Comparison of ENCODE assay signal across 3 cellular contexts in the genomic region with DNA sequence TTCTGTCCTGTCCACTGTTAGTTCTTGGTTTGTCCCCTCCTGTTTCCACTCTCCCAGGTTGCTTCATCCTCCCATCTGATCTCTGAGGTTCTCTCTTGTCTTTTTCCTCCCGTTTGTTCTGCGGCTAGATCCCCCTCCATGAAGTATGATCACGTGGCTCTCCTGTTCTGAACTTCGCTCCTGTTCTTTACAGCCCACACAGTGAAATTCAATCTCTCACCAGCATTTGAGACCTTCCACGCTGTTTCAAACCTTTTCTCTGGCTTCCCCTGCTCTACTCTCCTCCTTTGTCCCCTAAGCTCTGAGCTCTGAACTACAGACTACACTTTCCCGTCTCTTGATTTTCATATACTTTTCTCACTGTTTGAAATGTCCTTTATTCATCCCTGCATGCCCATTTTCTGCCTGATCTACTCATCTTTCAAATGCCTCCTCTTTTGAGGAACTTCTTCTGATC.
A peak's percentile ranks its signal among the peaks of the same experiment; 100 is the strongest.
TF ChIP-seq lines count a peak whose summit lies in the region.

No MANE protein-coding gene starts in this region.

TF ChIP-seq in SK-N-SH, 30 proteins besides CTCF, POLR2A, EP300 and RAD21 (continued from another document):
- TF ChIP-seq, protein P1, sequence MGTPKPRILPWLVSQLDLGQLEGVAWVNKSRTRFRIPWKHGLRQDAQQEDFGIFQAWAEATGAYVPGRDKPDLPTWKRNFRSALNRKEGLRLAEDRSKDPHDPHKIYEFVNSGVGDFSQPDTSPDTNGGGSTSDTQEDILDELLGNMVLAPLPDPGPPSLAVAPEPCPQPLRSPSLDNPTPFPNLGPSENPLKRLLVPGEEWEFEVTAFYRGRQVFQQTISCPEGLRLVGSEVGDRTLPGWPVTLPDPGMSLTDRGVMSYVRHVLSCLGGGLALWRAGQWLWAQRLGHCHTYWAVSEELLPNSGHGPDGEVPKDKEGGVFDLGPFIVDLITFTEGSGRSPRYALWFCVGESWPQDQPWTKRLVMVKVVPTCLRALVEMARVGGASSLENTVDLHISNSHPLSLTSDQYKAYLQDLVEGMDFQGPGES (IDR thresholded peaks at IDR 0.05; ENCODE audit: low read depth, low read length): no peak
- TF ChIP-seq, protein P2, sequence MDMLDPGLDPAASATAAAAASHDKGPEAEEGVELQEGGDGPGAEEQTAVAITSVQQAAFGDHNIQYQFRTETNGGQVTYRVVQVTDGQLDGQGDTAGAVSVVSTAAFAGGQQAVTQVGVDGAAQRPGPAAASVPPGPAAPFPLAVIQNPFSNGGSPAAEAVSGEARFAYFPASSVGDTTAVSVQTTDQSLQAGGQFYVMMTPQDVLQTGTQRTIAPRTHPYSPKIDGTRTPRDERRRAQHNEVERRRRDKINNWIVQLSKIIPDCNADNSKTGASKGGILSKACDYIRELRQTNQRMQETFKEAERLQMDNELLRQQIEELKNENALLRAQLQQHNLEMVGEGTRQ (IDR thresholded peaks at IDR 0.05; ENCODE audit: borderline replicate concordance, low read depth, low read length): no peak
- no peak for TF ChIP-seq JUND (IDR thresholded peaks at IDR 0.05)
- TF ChIP-seq CHD2 (IDR thresholded peaks at IDR 0.05; ENCODE audit: low read length, partially characterized antibody): no peak
- TF ChIP-seq YY1 (IDR thresholded peaks at IDR 0.05; ENCODE audit: low read depth): no peak
- TF ChIP-seq, protein P3, sequence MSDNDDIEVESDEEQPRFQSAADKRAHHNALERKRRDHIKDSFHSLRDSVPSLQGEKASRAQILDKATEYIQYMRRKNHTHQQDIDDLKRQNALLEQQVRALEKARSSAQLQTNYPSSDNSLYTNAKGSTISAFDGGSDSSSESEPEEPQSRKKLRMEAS (IDR thresholded peaks at IDR 0.05; ENCODE audit: low read depth): no peak
- TF ChIP-seq, protein P4, sequence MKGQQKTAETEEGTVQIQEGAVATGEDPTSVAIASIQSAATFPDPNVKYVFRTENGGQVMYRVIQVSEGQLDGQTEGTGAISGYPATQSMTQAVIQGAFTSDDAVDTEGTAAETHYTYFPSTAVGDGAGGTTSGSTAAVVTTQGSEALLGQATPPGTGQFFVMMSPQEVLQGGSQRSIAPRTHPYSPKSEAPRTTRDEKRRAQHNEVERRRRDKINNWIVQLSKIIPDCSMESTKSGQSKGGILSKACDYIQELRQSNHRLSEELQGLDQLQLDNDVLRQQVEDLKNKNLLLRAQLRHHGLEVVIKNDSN (IDR thresholded peaks at IDR 0.05; ENCODE audit: borderline replicate concordance, low read depth): no peak
- TF ChIP-seq FOSL2 (IDR thresholded peaks at IDR 0.05; ENCODE audit: borderline replicate concordance, low read depth): no peak
- no peak for TF ChIP-seq RXRA (IDR thresholded peaks at IDR 0.05; ENCODE audit: borderline replicate concordance, low read depth)
- TF ChIP-seq RFX5 (IDR thresholded peaks at IDR 0.05; ENCODE audit: low read length): no peak
- TF ChIP-seq EZH2phosphoT487 (IDR thresholded peaks at IDR 0.05; ENCODE audit: borderline replicate concordance, low read depth): no peak
- TF ChIP-seq TCF12 (IDR thresholded peaks at IDR 0.05): no peak

TF ChIP-seq in SK-N-SH treated with all-trans-retinoic acid at 6 μM for 48 hours, 23 proteins besides CTCF, POLR2A, EP300 and RAD21 (continued from another document):
- TF ChIP-seq, protein P5, sequence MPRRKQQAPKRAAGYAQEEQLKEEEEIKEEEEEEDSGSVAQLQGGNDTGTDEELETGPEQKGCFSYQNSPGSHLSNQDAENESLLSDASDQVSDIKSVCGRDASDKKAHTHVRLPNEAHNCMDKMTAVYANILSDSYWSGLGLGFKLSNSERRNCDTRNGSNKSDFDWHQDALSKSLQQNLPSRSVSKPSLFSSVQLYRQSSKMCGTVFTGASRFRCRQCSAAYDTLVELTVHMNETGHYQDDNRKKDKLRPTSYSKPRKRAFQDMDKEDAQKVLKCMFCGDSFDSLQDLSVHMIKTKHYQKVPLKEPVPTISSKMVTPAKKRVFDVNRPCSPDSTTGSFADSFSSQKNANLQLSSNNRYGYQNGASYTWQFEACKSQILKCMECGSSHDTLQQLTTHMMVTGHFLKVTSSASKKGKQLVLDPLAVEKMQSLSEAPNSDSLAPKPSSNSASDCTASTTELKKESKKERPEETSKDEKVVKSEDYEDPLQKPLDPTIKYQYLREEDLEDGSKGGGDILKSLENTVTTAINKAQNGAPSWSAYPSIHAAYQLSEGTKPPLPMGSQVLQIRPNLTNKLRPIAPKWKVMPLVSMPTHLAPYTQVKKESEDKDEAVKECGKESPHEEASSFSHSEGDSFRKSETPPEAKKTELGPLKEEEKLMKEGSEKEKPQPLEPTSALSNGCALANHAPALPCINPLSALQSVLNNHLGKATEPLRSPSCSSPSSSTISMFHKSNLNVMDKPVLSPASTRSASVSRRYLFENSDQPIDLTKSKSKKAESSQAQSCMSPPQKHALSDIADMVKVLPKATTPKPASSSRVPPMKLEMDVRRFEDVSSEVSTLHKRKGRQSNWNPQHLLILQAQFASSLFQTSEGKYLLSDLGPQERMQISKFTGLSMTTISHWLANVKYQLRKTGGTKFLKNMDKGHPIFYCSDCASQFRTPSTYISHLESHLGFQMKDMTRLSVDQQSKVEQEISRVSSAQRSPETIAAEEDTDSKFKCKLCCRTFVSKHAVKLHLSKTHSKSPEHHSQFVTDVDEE (CRISPR knock-in tag; IDR thresholded peaks at IDR 0.05): no peak
- no peak for TF ChIP-seq SNAI2 (CRISPR knock-in tag; IDR thresholded peaks at IDR 0.05)
- TF ChIP-seq RARB (CRISPR knock-in tag; IDR thresholded peaks at IDR 0.05): no peak
- TF ChIP-seq, protein P6, sequence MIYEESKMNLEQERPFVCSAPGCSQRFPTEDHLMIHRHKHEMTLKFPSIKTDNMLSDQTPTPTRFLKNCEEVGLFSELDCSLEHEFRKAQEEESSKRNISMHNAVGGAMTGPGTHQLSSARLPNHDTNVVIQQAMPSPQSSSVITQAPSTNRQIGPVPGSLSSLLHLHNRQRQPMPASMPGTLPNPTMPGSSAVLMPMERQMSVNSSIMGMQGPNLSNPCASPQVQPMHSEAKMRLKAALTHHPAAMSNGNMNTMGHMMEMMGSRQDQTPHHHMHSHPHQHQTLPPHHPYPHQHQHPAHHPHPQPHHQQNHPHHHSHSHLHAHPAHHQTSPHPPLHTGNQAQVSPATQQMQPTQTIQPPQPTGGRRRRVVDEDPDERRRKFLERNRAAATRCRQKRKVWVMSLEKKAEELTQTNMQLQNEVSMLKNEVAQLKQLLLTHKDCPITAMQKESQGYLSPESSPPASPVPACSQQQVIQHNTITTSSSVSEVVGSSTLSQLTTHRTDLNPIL (CRISPR knock-in tag; IDR thresholded peaks at IDR 0.05; ENCODE audit: low read depth): no peak
- no peak for TF ChIP-seq PPARA (CRISPR knock-in tag; IDR thresholded peaks at IDR 0.05; ENCODE audit: borderline replicate concordance)
- TF ChIP-seq ZC3H10 (CRISPR knock-in tag; IDR thresholded peaks at IDR 0.05): no peak
- no peak for TF ChIP-seq BACH2 (CRISPR knock-in tag; IDR thresholded peaks at IDR 0.05; ENCODE audit: borderline replicate concordance)
- no peak for TF ChIP-seq ZFP30 (CRISPR knock-in tag; IDR thresholded peaks at IDR 0.05)
- TF ChIP-seq CSDC2 (CRISPR knock-in tag; IDR thresholded peaks at IDR 0.05): no peak
- TF ChIP-seq, protein P7, sequence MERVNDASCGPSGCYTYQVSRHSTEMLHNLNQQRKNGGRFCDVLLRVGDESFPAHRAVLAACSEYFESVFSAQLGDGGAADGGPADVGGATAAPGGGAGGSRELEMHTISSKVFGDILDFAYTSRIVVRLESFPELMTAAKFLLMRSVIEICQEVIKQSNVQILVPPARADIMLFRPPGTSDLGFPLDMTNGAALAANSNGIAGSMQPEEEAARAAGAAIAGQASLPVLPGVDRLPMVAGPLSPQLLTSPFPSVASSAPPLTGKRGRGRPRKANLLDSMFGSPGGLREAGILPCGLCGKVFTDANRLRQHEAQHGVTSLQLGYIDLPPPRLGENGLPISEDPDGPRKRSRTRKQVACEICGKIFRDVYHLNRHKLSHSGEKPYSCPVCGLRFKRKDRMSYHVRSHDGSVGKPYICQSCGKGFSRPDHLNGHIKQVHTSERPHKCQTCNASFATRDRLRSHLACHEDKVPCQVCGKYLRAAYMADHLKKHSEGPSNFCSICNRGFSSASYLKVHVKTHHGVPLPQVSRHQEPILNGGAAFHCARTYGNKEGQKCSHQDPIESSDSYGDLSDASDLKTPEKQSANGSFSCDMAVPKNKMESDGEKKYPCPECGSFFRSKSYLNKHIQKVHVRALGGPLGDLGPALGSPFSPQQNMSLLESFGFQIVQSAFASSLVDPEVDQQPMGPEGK (CRISPR knock-in tag; IDR thresholded peaks at IDR 0.05; ENCODE audit: borderline replicate concordance): no peak
- no peak for TF ChIP-seq ESRRG (CRISPR knock-in tag; IDR thresholded peaks at IDR 0.05)
- no peak for TF ChIP-seq TOX (CRISPR knock-in tag; IDR thresholded peaks at IDR 0.05; ENCODE audit: borderline replicate concordance)
- TF ChIP-seq ZNF70 (CRISPR knock-in tag; IDR thresholded peaks at IDR 0.05): no peak
- no peak for TF ChIP-seq OSR1 (CRISPR knock-in tag; IDR thresholded peaks at IDR 0.05)
- TF ChIP-seq ZNF565 (CRISPR knock-in tag; conservative IDR thresholded peaks at IDR 0.05; ENCODE audit: low read depth): no peak
- TF ChIP-seq ZNF8 (CRISPR knock-in tag; IDR thresholded peaks at IDR 0.05): no peak

TF ChIP-seq in HepG2, 621 proteins besides CTCF, POLR2A, EP300 and RAD21 (continued from another document and continues in another):
- TF ChIP-seq ZIK1 (CRISPR knock-in tag; IDR thresholded peaks at IDR 0.05; ENCODE audit: borderline replicate concordance, low read depth): no peak
- peak; percentile 52; the same call in 1 of the 2 replicates for TF ChIP-seq ZNF644 (CRISPR knock-in tag; IDR thresholded peaks at IDR 0.05; ENCODE audit: low read depth)
- TF ChIP-seq, protein P8, sequence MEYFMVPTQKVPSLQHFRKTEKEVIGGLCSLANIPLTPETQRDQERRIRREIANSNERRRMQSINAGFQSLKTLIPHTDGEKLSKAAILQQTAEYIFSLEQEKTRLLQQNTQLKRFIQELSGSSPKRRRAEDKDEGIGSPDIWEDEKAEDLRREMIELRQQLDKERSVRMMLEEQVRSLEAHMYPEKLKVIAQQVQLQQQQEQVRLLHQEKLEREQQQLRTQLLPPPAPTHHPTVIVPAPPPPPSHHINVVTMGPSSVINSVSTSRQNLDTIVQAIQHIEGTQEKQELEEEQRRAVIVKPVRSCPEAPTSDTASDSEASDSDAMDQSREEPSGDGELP (IDR thresholded peaks at IDR 0.05; ENCODE audit: borderline replicate concordance, low read depth): peak; percentile 57; the same call in 1 of the 2 replicates
- TF ChIP-seq FOXA1 (IDR thresholded peaks at IDR 0.05): no peak
- TF ChIP-seq FOXA1 (CRISPR knock-in tag; IDR thresholded peaks at IDR 0.05): peak; percentile 24
- TF ChIP-seq PRMT3 (CRISPR knock-in tag; IDR thresholded peaks at IDR 0.05; ENCODE audit: borderline replicate concordance, low read depth): no peak
- peak; percentile 56; the same call in 1 of the 2 replicates for TF ChIP-seq HNF4G (IDR thresholded peaks at IDR 0.05; ENCODE audit: borderline replicate concordance, low read depth, low read length)
- TF ChIP-seq HNF4G (CRISPR knock-in tag; IDR thresholded peaks at IDR 0.05; ENCODE audit: borderline replicate concordance, low read depth): no peak; the same call in 1 of the 2 replicates
- TF ChIP-seq SOX5 (CRISPR knock-in tag; IDR thresholded peaks at IDR 0.05; ENCODE audit: borderline replicate concordance): peak; percentile 75
- no peak for TF ChIP-seq ZNF235 (CRISPR knock-in tag; IDR thresholded peaks at IDR 0.05; ENCODE audit: borderline replicate concordance)
- TF ChIP-seq, protein P9, sequence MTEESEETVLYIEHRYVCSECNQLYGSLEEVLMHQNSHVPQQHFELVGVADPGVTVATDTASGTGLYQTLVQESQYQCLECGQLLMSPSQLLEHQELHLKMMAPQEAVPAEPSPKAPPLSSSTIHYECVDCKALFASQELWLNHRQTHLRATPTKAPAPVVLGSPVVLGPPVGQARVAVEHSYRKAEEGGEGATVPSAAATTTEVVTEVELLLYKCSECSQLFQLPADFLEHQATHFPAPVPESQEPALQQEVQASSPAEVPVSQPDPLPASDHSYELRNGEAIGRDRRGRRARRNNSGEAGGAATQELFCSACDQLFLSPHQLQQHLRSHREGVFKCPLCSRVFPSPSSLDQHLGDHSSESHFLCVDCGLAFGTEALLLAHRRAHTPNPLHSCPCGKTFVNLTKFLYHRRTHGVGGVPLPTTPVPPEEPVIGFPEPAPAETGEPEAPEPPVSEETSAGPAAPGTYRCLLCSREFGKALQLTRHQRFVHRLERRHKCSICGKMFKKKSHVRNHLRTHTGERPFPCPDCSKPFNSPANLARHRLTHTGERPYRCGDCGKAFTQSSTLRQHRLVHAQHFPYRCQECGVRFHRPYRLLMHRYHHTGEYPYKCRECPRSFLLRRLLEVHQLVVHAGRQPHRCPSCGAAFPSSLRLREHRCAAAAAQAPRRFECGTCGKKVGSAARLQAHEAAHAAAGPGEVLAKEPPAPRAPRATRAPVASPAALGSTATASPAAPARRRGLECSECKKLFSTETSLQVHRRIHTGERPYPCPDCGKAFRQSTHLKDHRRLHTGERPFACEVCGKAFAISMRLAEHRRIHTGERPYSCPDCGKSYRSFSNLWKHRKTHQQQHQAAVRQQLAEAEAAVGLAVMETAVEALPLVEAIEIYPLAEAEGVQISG (CRISPR knock-in tag; IDR thresholded peaks at IDR 0.05): peak; percentile 62; the same call in 1 of the 2 replicates
- TF ChIP-seq, protein P10, sequence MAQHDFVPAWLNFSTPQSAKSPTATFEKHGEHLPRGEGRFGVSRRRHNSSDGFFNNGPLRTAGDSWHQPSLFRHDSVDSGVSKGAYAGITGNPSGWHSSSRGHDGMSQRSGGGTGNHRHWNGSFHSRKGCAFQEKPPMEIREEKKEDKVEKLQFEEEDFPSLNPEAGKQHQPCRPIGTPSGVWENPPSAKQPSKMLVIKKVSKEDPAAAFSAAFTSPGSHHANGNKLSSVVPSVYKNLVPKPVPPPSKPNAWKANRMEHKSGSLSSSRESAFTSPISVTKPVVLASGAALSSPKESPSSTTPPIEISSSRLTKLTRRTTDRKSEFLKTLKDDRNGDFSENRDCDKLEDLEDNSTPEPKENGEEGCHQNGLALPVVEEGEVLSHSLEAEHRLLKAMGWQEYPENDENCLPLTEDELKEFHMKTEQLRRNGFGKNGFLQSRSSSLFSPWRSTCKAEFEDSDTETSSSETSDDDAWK (CRISPR knock-in tag; IDR thresholded peaks at IDR 0.05): no peak
- TF ChIP-seq SNAPC2 (CRISPR knock-in tag; IDR thresholded peaks at IDR 0.05): 0 out of 2 replicates have a peak, but pooled peaks have one; percentile 32
- no peak for TF ChIP-seq CHD2 (IDR thresholded peaks at IDR 0.05; ENCODE audit: low read depth, low read length)
- TF ChIP-seq, protein P11, sequence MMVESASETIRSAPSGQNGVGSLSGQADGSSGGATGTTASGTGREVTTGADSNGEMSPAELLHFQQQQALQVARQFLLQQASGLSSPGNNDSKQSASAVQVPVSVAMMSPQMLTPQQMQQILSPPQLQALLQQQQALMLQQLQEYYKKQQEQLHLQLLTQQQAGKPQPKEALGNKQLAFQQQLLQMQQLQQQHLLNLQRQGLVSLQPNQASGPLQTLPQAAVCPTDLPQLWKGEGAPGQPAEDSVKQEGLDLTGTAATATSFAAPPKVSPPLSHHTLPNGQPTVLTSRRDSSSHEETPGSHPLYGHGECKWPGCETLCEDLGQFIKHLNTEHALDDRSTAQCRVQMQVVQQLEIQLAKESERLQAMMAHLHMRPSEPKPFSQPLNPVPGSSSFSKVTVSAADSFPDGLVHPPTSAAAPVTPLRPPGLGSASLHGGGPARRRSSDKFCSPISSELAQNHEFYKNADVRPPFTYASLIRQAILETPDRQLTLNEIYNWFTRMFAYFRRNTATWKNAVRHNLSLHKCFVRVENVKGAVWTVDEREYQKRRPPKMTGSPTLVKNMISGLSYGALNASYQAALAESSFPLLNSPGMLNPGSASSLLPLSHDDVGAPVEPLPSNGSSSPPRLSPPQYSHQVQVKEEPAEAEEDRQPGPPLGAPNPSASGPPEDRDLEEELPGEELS (CRISPR knock-in tag; IDR thresholded peaks at IDR 0.05): peak; percentile 35; the same call in 1 of the 2 replicates
- TF ChIP-seq ZNF33B (CRISPR knock-in tag; IDR thresholded peaks at IDR 0.05): no peak
- TF ChIP-seq LCORL (IDR thresholded peaks at IDR 0.05): peak; percentile 21; the same call in 1 of the 2 replicates
- peak; percentile 39; the same call in 1 of the 2 replicates for TF ChIP-seq LCORL (CRISPR knock-in tag; IDR thresholded peaks at IDR 0.05)
- peak; percentile 65; the same call in 1 of the 2 replicates for TF ChIP-seq HMG20A (CRISPR knock-in tag; IDR thresholded peaks at IDR 0.05; ENCODE audit: borderline replicate concordance)
- no peak for TF ChIP-seq MIER3 (CRISPR knock-in tag; IDR thresholded peaks at IDR 0.05; ENCODE audit: borderline replicate concordance)
- no peak for TF ChIP-seq ZNF549 (CRISPR knock-in tag; IDR thresholded peaks at IDR 0.05)
